In the genomic region with DNA sequence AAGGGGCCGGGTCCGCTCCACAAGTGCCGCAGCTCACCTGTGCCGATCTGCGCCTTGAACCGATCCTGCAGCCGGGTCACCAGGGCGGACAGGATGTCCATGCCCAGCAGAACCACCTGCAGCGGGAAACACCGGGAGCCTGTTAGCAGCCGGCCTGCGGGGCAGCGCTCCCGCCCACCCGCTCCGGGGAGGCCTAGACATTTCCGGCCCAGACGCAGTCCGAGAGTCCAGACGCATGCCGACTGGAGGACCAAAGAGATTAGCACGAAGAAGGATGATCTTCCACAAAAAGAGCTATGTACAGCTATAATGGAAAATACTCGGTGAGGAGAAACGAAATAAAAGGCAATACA, we compare ENCODE assay signal across 8 cellular contexts. TPM values are rescaled to one million over a fixed set of nuclear protein-coding genes. Genes with fewer than 3 reads are reported as not detected.
DNase-seq lines count a peak whose midpoint lies in the region; ATAC-seq and TF ChIP-seq lines count a peak whose summit lies in the region.

No MANE protein-coding gene starts in this region.

- no peaks in the 10 kb centered on the region for H3K27me3 ChIP-seq in gastrocnemius medialis

- H3K4me3 ChIP-seq in AG09309 (ENCODE audit: control insufficient read depth, low read depth, low read length): peak overlapping the region; percentile 80
- H3K4me3 ChIP-seq in gastrocnemius medialis: peak overlapping the region; percentile 68 to 80 (median 70)

- peak; percentile 54 for ATAC-seq in HG02840 (IDR thresholded peaks at IDR 0.05; ENCODE audit: low FRiP score, unreplicated experiment)
- ATAC-seq in gastrocnemius medialis: peak; percentile 23 to 35

- H3K36me3 ChIP-seq in gastrocnemius medialis: peaks cover 0 to 10% of the 10 kb centered on the region in 2 donors

- H3K9me3 ChIP-seq in gastrocnemius medialis: no peaks in the 10 kb centered on the region

- DNase-seq in AG09309 (ENCODE audit: low read depth): no peak
- peak; percentile 83 for DNase-seq in GM13976 (ENCODE audit: low spot score)
- peak; percentile 84 for DNase-seq in NCI-H226
- peak; percentile 32 for DNase-seq in amniotic stem cell (lab: John Stamatoyannopoulos, UW)
- DNase-seq in iPS DF 19.7 (ENCODE audit: low read depth, low spot score): peak; percentile 35
- DNase-seq in gastrocnemius medialis: peak; percentile 24 to 57
- DNase-seq in iPS-NIHi7 (ENCODE audit: extremely low spot score): no peak

- peaks cover 55 to 60% of the 10 kb centered on the region in 2 donors for H3K4me1 ChIP-seq in gastrocnemius medialis

- intact Hi-C loops in gastrocnemius medialis (cut with DNase I; ENCODE audit: low total_unique reads): loop anchor here (2.0 to 5.0 kb wide), 2 partner anchors 207 to 225 kb away; partner anchors contain the start of genes NIFK and TSN

- no peak for TF ChIP-seq POLR2A in gastrocnemius medialis (IDR thresholded peaks at IDR 0.05)

- in situ Hi-C loops in GM13976 (cut with MboI; ENCODE audit: low sequenced_read_pairs, unreplicated experiment): loop anchor here (10.0 kb wide), 2 partner anchors 115 to 195 kb away; partner anchors contain the start of gene CLASP1
- in situ Hi-C loops in gastrocnemius medialis (cut with MboI; ENCODE audit: low sequenced_read_pairs in 4 of 4): loop anchor here in 3 of 4 donors (10.0 to 25.0 kb wide), 3 partner anchors 107 to 195 kb away; partner anchors contain the start of gene CLASP1 (in 1 of the 3)

- TF ChIP-seq CTCF in AG09309 (IDR thresholded peaks at IDR 0.05; ENCODE audit: control insufficient read depth, insufficient read depth, low read depth, low read length, missing control alignments): no peak
- no peak for TF ChIP-seq CTCF in GM13976 (IDR thresholded peaks at IDR 0.05; ENCODE audit: borderline replicate concordance, control extremely low read depth, extremely low read depth, insufficient read depth, missing control alignments)
- no peak for TF ChIP-seq CTCF in gastrocnemius medialis (IDR thresholded peaks at IDR 0.05 in 4 of 5, conservative IDR thresholded peaks at IDR 0.05 in 1 of 5)

- H3K27ac ChIP-seq in gastrocnemius medialis: peak overlapping the region; percentile 85 to 95 (median 92)

RNA-seq across cellular contexts. Expression of gene RNU4ATAC, which starts 0.5 kb away (rescaled TPM):
- not detected for total RNA-seq in gastrocnemius medialis

Comparison
In these comparisons a context has a peak if more than half of its experiments do, and no peak if none do; other contexts are left out.
1. DNase-seq: peak in GM13976 (single experiment), NCI-H226 (single experiment), amniotic stem cell (single experiment), iPS DF 19.7 (single experiment) and gastrocnemius medialis (2 of 2); none in AG09309 (single experiment) and iPS-NIHi7 (single experiment).